Comparison of ENCODE assay signal across 9 cellular contexts in genomic region chr7:48200946-48201589, GRCh38. TPM values are rescaled to one million over a fixed set of nuclear protein-coding genes. Genes with fewer than 3 reads are reported as not detected.
DNase-seq lines count a peak whose midpoint lies in the region; ATAC-seq and TF ChIP-seq lines count a peak whose summit lies in the region.
"Not testable (repeated sequence)": the region's sequence is repeated elsewhere in the genome, so short reads cannot be mapped to it uniquely, and the experiment has no call there.
"Had no signal": no experiment of that assay in that cellular context is flagged by ENCODE, and none has a peak within 500 bp of the region (broad histone marks: within the 10 kb centered on the region; RNA-seq: fewer than 3 reads in every experiment).

No MANE protein-coding gene starts in this region.

- H3K23ac ChIP-seq in mesendoderm (ENCODE audit: low read length) = not testable (repeated sequence)

- H3K4me1 ChIP-seq in GM23338 (ENCODE audit: insufficient read depth); SK-N-SH (ENCODE audit: control insufficient read depth in 1 of 2, insufficient read depth in 2 of 2, low read depth in 1 of 2, low read length in 1 of 2); iPS-20b (ENCODE audit: insufficient read depth, low read length); mesendoderm (ENCODE audit: control insufficient read depth, low read depth, low read length); neutrophil (ENCODE audit: control insufficient read depth in 1 of 2, insufficient read depth in 1 of 2, low read depth in 1 of 2, low read length in 1 of 2): not testable (repeated sequence)

- POLR2A ChIA-PET in SK-N-SH (lab: Yijun Ruan, JAX) = not testable (repeated sequence)

- not testable (repeated sequence) for H3K4me3 ChIP-seq in GM23338; mesendoderm (ENCODE audit: low read length); neutrophil (ENCODE audit: low read depth in 1 of 2, low read length in 1 of 2)
- H3K4me3 ChIP-seq in SK-N-SH (ENCODE audit: low read depth in 2 of 2, low read length in 1 of 2) (peak overlapping the region in 1 of 2 experiments; percentile 44; a peak in 1 of 4 replicates), iPS-20b (ENCODE audit: low read length) (peak overlapping the region; percentile 7; the same call in 1 of the 2 replicates)

- H3K4ac ChIP-seq in mesendoderm (ENCODE audit: low read depth, low read length) = not testable (repeated sequence)

- not testable (repeated sequence) for H3K4me2 ChIP-seq in GM23338; mesendoderm (ENCODE audit: low read length)
- H3K4me2 ChIP-seq in SK-N-SH = peak overlapping the region; percentile 36

- not testable (repeated sequence) for H2AK5ac ChIP-seq in mesendoderm (ENCODE audit: low read length)

- TF ChIP-seq EP300 in SK-N-SH (IDR thresholded peaks at IDR 0.05; ENCODE audit: borderline replicate concordance in 1 of 2, low read depth in 1 of 2, low read length in 1 of 2) = not testable (repeated sequence)

- not testable (repeated sequence) for ATAC-seq in GM23338

- not testable (repeated sequence) for H4K8ac ChIP-seq in mesendoderm (ENCODE audit: low read depth, low read length)

- not testable (repeated sequence) for H3K9me2 ChIP-seq in GM23338 (ENCODE audit: insufficient read depth); SK-N-SH

- H3K9me3 Mint-ChIP-seq in GM23338 = peaks cover 15% of the 10 kb centered on the region
- H3K9me3 Mint-ChIP-seq in brain = peaks cover 3 to 10% (median 7%) of the 10 kb centered on the region in 5 experiments

- H2BK5ac ChIP-seq in mesendoderm (ENCODE audit: low read length) = not testable (repeated sequence)

- not testable (repeated sequence) for H3K4me1 Mint-ChIP-seq in GM23338, brain

- H3K79me1 ChIP-seq in mesendoderm (ENCODE audit: low read length) = not testable (repeated sequence)

- WGBS in SK-N-SH (ENCODE audit: low lambda C conversion rate) = 13% methylated on average over 19 of the region's 19 CpGs
- WGBS in mesendoderm (ENCODE audit: extremely low coverage, insufficient coverage, low lambda C conversion rate) = no CpG with 5 or more reads among the region's 19 CpGs

- H3K4me3 Mint-ChIP-seq in GM23338 = not testable (repeated sequence)
- peak overlapping the region in 4 of 5 experiments; percentile 7 to 68 (median 56) for H3K4me3 Mint-ChIP-seq in brain

- not testable (repeated sequence) for H3K9me3 ChIP-seq in SK-N-SH; iPS-20b (ENCODE audit: insufficient read depth, low read depth, low read length); neutrophil

- peak; percentile 41 for DNase-seq in GM23338 (ENCODE audit: low spot score)
- DNase-seq in SK-N-SH = not testable (repeated sequence)
- DNase-seq in epithelial cell of prostate (ENCODE audit: low read depth, low spot score) = peak; percentile 12
- DNase-seq in mesendoderm = peak; percentile 51

- not testable (repeated sequence) for H3K27ac ChIP-seq in GM23338 (ENCODE audit: low read depth); SK-N-SH (ENCODE audit: low read depth in 2 of 2, low read length in 1 of 2); iPS-20b (ENCODE audit: low read length); mesendoderm (ENCODE audit: low read depth, low read length)
- peak overlapping the region; percentile 55 for H3K27ac ChIP-seq in epithelial cell of prostate
- peak overlapping the region; percentile 31 for H3K27ac ChIP-seq in neutrophil

- H3K27me3 ChIP-seq in GM23338 (ENCODE audit: insufficient read depth); iPS-20b (ENCODE audit: insufficient read depth, low read length); mesendoderm (ENCODE audit: insufficient read depth, low read length, poor library complexity); neutrophil: not testable (repeated sequence)
- H3K27me3 ChIP-seq in SK-N-SH (ENCODE audit: insufficient read depth) = peaks cover 73% of the 10 kb centered on the region

- H4K20me1 ChIP-seq in GM23338 (replicated peaks; ENCODE audit: insufficient read depth); SK-N-SH (ENCODE audit: insufficient read depth): not testable (repeated sequence)

- not testable (repeated sequence) for H2BK120ac ChIP-seq in mesendoderm (ENCODE audit: low read depth, low read length)

- not testable (repeated sequence) for H3K18ac ChIP-seq in mesendoderm (ENCODE audit: low read length)

- not testable (repeated sequence) for H3K36me3 ChIP-seq in GM23338 (ENCODE audit: insufficient read depth); SK-N-SH (replicated peaks in 1 of 2; ENCODE audit: control insufficient read depth in 1 of 2, insufficient read depth in 2 of 2, low read length in 1 of 2); iPS-20b (ENCODE audit: insufficient read depth, low read depth, low read length); mesendoderm (ENCODE audit: control insufficient read depth, insufficient read depth, low read length)
- H3K36me3 ChIP-seq in neutrophil = peaks cover 76% of the 10 kb centered on the region

- TF ChIP-seq RAD21 in SK-N-SH (IDR thresholded peaks at IDR 0.05; ENCODE audit: low read length) = not testable (repeated sequence)

- not testable (repeated sequence) for H3K27me3 Mint-ChIP-seq in GM23338 (ENCODE audit: insufficient read depth, low read depth, poor library complexity); brain

- not testable (repeated sequence) for H3K9ac ChIP-seq in SK-N-SH; mesendoderm (ENCODE audit: low read length)
- peak overlapping the region; percentile 16; the same call in 1 of the 2 replicates for H3K9ac ChIP-seq in iPS-20b (ENCODE audit: low read depth, low read length)

- H3K56ac ChIP-seq in mesendoderm (ENCODE audit: low read length) = not testable (repeated sequence)

- not testable (repeated sequence) for H4K5ac ChIP-seq in mesendoderm (ENCODE audit: low read length)

- H3K27ac Mint-ChIP-seq in GM23338 (peak overlapping the region; percentile 21; the same call in 1 of the 2 replicates), brain (peak overlapping the region in 2 of 5 experiments; percentile 76 to 81)

- not testable (repeated sequence) for H3F3A ChIP-seq in GM23338 (replicated peaks; ENCODE audit: low read depth); SK-N-SH (replicated peaks; ENCODE audit: insufficient read depth)

- peaks cover 24% of the 10 kb centered on the region for H3K36me3 Mint-ChIP-seq in GM23338 (ENCODE audit: low read depth)
- not testable (repeated sequence) for H3K36me3 Mint-ChIP-seq in brain

- not testable (repeated sequence) for H3K79me2 ChIP-seq in GM23338 (replicated peaks; ENCODE audit: insufficient read depth); SK-N-SH (ENCODE audit: insufficient read depth); mesendoderm (ENCODE audit: control insufficient read depth, insufficient read depth, low read length)

- not testable (repeated sequence) for H2BK15ac ChIP-seq in mesendoderm (replicated peaks; ENCODE audit: low read depth)

- not testable (repeated sequence) for TF ChIP-seq CTCF in GM23338 (conservative IDR thresholded peaks at IDR 0.05; ENCODE audit: low read depth in 2 of 2); SK-N-SH (IDR thresholded peaks at IDR 0.05); brain (conservative IDR thresholded peaks at IDR 0.05); neutrophil (IDR thresholded peaks at IDR 0.05)

- CTCF ChIA-PET in SK-N-SH (lab: Yijun Ruan, JAX) = interaction anchor here (0.6 kb wide), 1 partner anchor 15 kb away, joined by 3 read pairs; no protein-coding TSS in a partner anchor

- H2AFZ ChIP-seq in GM23338 (peak overlapping the region; percentile 94), SK-N-SH (ENCODE audit: low read depth) (peak overlapping the region; percentile 57; the same call in 1 of the 2 replicates)

RNA-seq across cellular contexts. Expression of gene ABCA13, which starts 29.8 kb away (rescaled TPM):
- total RNA-seq in GM23338 (2014; rRNA removed; shearing (Covaris generic)) = 0.16 and 0.21 TPM in 2 replicates
- polyA plus RNA-seq in GM23338 (2016; fragmentation: Nextera tagmentation; extraction: Ambion mirVana) (not detected in 2 replicates), SK-N-SH (2012; rRNA removed) (not detected in 2 replicates), brain (ENCODE audit: insufficient read depth, low read depth, low replicate concordance) (not detected)
- under 0.01 TPM in 1 of 2 replicates, not detected in the other for polyA plus RNA-seq in SK-N-SH (2012; cell fraction: cytosol; rRNA removed)
- polyA plus RNA-seq in SK-N-SH (2012; cell fraction: nucleus; rRNA removed) = under 0.01 TPM in 1 of 2 replicates, not detected in the other
- 0.01 TPM for polyA plus RNA-seq in mesendoderm (2013, experiment 1 of 2)
- 0.03 TPM for polyA plus RNA-seq in mesendoderm (2013, experiment 2 of 2)
- total RNA-seq: CD8-positive, alpha-beta T cell had no signal
- polyA plus RNA-seq: IgD-negative memory B cell had no signal
